Comparison of ENCODE assay signal across 17 cellular contexts in the genomic region with DNA sequence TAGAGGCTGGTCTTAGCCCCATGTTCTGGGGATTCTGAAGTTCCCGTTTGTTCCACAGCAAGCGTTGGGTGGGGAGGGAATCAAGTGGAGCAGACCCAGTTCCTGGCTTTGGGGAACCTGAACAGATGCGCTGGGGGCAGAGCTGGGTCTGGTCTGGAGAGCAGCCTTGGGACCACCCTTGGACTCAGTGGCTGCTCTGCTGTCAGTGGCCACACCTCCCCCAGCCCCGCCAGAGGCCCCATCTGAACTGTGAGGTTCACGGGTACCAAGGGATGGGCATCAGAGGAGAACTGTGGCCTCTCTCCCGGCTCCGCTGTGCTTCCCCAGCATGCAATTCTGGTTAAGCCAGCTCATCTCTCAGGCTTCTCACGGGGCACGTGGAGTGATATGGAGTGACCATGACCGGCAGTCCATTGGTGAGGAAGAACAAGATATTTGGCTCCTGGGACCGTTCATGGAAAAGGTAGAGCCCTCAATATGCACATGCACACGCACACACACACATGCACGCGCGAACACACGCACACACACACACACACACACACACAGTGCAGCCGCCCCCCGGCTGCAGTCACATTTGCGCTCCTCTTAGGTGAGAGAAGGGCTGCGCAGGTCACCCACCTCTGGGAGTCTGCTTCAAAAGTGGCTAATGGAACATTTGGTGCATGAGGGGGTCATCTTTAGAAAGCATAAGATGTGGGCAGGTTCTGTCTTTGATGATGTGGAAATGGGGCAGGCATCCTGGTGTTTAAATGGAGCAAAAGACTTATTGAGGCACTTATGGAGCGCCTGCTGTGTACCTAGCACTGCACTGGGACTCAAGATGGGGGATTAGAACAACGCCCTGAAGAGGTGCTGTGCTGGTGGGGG. TPM values are rescaled to one million over a fixed set of nuclear protein-coding genes. Genes with fewer than 3 reads are reported as not detected.
DNase-seq lines count a peak whose midpoint lies in the region; ATAC-seq lines count a peak whose summit lies in the region.
"Had no signal": no experiment of that assay in that cellular context is flagged by ENCODE, and none has a peak within 500 bp of the region (broad histone marks: within the 10 kb centered on the region; RNA-seq: fewer than 3 reads in every experiment).

No MANE protein-coding gene starts in this region.

- no peak for ATAC-seq in activated naive CD8-positive, alpha-beta T cell treated with anti-CD3 and anti-CD28 coated beads, Interleukin-2, amount 10 ng/mL, durations not matched to agents 7 days and 5 days (ENCODE audit: low read depth)
- no peak for ATAC-seq in activated T-cell treated with anti-CD3 and anti-CD28 coated beads, Interleukin-2, amount 50 U/mL, for 72 hours (replicated peaks in 1 of 2)
- ATAC-seq in HG03175 (IDR thresholded peaks at IDR 0.05; ENCODE audit: unreplicated experiment): no peak
- ATAC-seq in sciatic nerve: no peak

- no peaks in the 10 kb centered on the region for H3K9me3 Mint-ChIP-seq in activated naive CD8-positive, alpha-beta T cell treated with anti-CD3 and anti-CD28 coated beads, Interleukin-2, amount 10 ng/mL, durations not matched to agents 7 days and 5 days
- H3K9me3 Mint-ChIP-seq in activated naive CD8-positive, alpha-beta T cell treated with anti-CD3 and anti-CD28 coated beads for 36 hours: no peaks in the 10 kb centered on the region
- H3K9me3 Mint-ChIP-seq in activated T-cell treated with anti-CD3 and anti-CD28 coated beads, Interleukin-2, amount 50 U/mL, for 72 hours: no peaks in the 10 kb centered on the region

- no peak overlapping the region for H3K4me3 ChIP-seq in H7 (ENCODE audit: insufficient read depth, low read depth, low read length)
- H3K4me3 ChIP-seq: BLaER1 had no signal

- POLR2A ChIA-PET in activated naive CD8-positive, alpha-beta T cell treated with anti-CD3 and anti-CD28 coated beads, Interleukin-2, amount 10 ng/mL, durations not matched to agents 7 days and 5 days (lab: Charles Lee): no interaction called here

- H3K27me3 ChIP-seq in H7 (ENCODE audit: control insufficient read depth, insufficient read depth, low read length): peaks cover 13% of the 10 kb centered on the region

- intact Hi-C loops in sciatic nerve (cut with DNase I): no loop called here

- no peaks in the 10 kb centered on the region for H3K36me3 Mint-ChIP-seq in activated naive CD8-positive, alpha-beta T cell treated with anti-CD3 and anti-CD28 coated beads, Interleukin-2, amount 10 ng/mL, durations not matched to agents 7 days and 5 days
- no peaks in the 10 kb centered on the region for H3K36me3 Mint-ChIP-seq in activated naive CD8-positive, alpha-beta T cell treated with anti-CD3 and anti-CD28 coated beads for 36 hours
- H3K36me3 Mint-ChIP-seq in activated T-cell treated with anti-CD3 and anti-CD28 coated beads, Interleukin-2, amount 50 U/mL, for 72 hours (ENCODE audit: insufficient read depth in 2 of 2): no peaks in the 10 kb centered on the region

- no peaks in the 10 kb centered on the region for H3K36me3 ChIP-seq in H7 (replicated peaks; ENCODE audit: control insufficient read depth, insufficient read depth, low read length)
- H3K36me3 ChIP-seq: BLaER1 had no signal

- DNase-seq in activated naive CD8-positive, alpha-beta T cell treated with anti-CD3 and anti-CD28 coated beads, Interleukin-2, amount 10 ng/mL, durations not matched to agents 7 days and 5 days: peak; percentile 10
- DNase-seq in activated naive CD8-positive, alpha-beta T cell treated with anti-CD3 and anti-CD28 coated beads for 36 hours: no peak
- DNase-seq in H7 (peak; percentile 40), mesenteric fat pad (ENCODE audit: low spot score) (peak; percentile 69), sciatic nerve (ENCODE audit: low spot score) (no peak)
- DNase-seq in activated T-cell treated with anti-CD3 and anti-CD28 coated beads, Interleukin-2, amount 50 U/mL, for 72 hours: no peak
- DNase-seq: ACHN, GOT3, KG1, NCI-H1092, NCI-H1694, NCI-H2107, NCI-H226, NCI-H526 treated with DMSO at 0.1 percent for 48 hours had no signal

- peaks cover 3% of the 10 kb centered on the region for H3K4me1 Mint-ChIP-seq in activated naive CD8-positive, alpha-beta T cell treated with anti-CD3 and anti-CD28 coated beads, Interleukin-2, amount 10 ng/mL, durations not matched to agents 7 days and 5 days
- no peaks in the 10 kb centered on the region for H3K4me1 Mint-ChIP-seq in activated naive CD8-positive, alpha-beta T cell treated with anti-CD3 and anti-CD28 coated beads for 36 hours
- no peaks in the 10 kb centered on the region for H3K4me1 Mint-ChIP-seq in activated T-cell treated with anti-CD3 and anti-CD28 coated beads, Interleukin-2, amount 50 U/mL, for 72 hours (ENCODE audit: low read depth)

- H3K27me3 Mint-ChIP-seq in activated naive CD8-positive, alpha-beta T cell treated with anti-CD3 and anti-CD28 coated beads, Interleukin-2, amount 10 ng/mL, durations not matched to agents 7 days and 5 days: peaks cover 40% of the 10 kb centered on the region
- H3K27me3 Mint-ChIP-seq in activated naive CD8-positive, alpha-beta T cell treated with anti-CD3 and anti-CD28 coated beads for 36 hours: peaks cover 47% of the 10 kb centered on the region
- H3K27me3 Mint-ChIP-seq in activated T-cell treated with anti-CD3 and anti-CD28 coated beads, Interleukin-2, amount 50 U/mL, for 72 hours (ENCODE audit: low read depth): peaks cover 25% of the 10 kb centered on the region

- H3K27ac ChIP-seq in temporal lobe (ENCODE audit: low read depth, low read length): peak overlapping the region; percentile 19
- H3K27ac ChIP-seq: BLaER1 had no signal

- H3K4me3 Mint-ChIP-seq in activated naive CD8-positive, alpha-beta T cell treated with anti-CD3 and anti-CD28 coated beads, Interleukin-2, amount 10 ng/mL, durations not matched to agents 7 days and 5 days: no peak overlapping the region
- no peak overlapping the region for H3K4me3 Mint-ChIP-seq in activated naive CD8-positive, alpha-beta T cell treated with anti-CD3 and anti-CD28 coated beads for 36 hours
- H3K4me3 Mint-ChIP-seq in activated T-cell treated with anti-CD3 and anti-CD28 coated beads, Interleukin-2, amount 50 U/mL, for 72 hours: no peak overlapping the region

- no peak overlapping the region for H3K27ac Mint-ChIP-seq in activated naive CD8-positive, alpha-beta T cell treated with anti-CD3 and anti-CD28 coated beads, Interleukin-2, amount 10 ng/mL, durations not matched to agents 7 days and 5 days
- no peak overlapping the region for H3K27ac Mint-ChIP-seq in activated naive CD8-positive, alpha-beta T cell treated with anti-CD3 and anti-CD28 coated beads for 36 hours
- H3K27ac Mint-ChIP-seq in activated T-cell treated with anti-CD3 and anti-CD28 coated beads, Interleukin-2, amount 50 U/mL, for 72 hours: no peak overlapping the region

RNA-seq across cellular contexts. Expression of gene DLGAP4, which starts 6.0 kb away (rescaled TPM):
- total RNA-seq in activated naive CD8-positive, alpha-beta T cell treated with anti-CD3 and anti-CD28 coated beads, Interleukin-2, amount 10 ng/mL, durations not matched to agents 7 days and 5 days: 10 to 100 TPM; 27.0 to 27.5 TPM
- total RNA-seq in activated naive CD8-positive, alpha-beta T cell treated with anti-CD3 and anti-CD28 coated beads for 36 hours: 10 to 100 TPM; 10.5 to 14.6 TPM
- total RNA-seq in H7 (2014; rRNA removed; shearing (Covaris generic)): 60.5 and 62.8 TPM in 2 replicates
- total RNA-seq in mesenteric fat pad: 83.1 TPM
- total RNA-seq in temporal lobe: 32.0 TPM
- 10 to 100 TPM; 30.6 to 38.3 TPM for total RNA-seq in activated T-cell treated with anti-CD3 and anti-CD28 coated beads, Interleukin-2, amount 50 U/mL, for 72 hours
- total RNA-seq in sciatic nerve: 113 TPM

Comparison
In these comparisons a context has a peak if more than half of its experiments do, and no peak if none do; other contexts are left out.
1. DNase-seq: peak in activated naive CD8-positive, alpha-beta T cell treated with anti-CD3 and anti-CD28 coated beads, Interleukin-2, amount 10 ng/mL, durations not matched to agents 7 days and 5 days (single experiment), H7 (single experiment) and mesenteric fat pad (single experiment); none in activated naive CD8-positive, alpha-beta T cell treated with anti-CD3 and anti-CD28 coated beads for 36 hours (single experiment), activated T-cell treated with anti-CD3 and anti-CD28 coated beads, Interleukin-2, amount 50 U/mL, for 72 hours (0 of 2) and sciatic nerve (single experiment).